In genomic region chr5:6723122-6723885, GRCh38 we compare ENCODE assay signal across 13 cellular contexts. TPM values are rescaled to one million over a fixed set of nuclear protein-coding genes. Genes with fewer than 3 reads are reported as not detected.
A peak's percentile ranks its signal among the peaks of the same experiment; 100 is the strongest.
DNase-seq lines count a peak whose midpoint lies in the region; ATAC-seq and TF ChIP-seq lines count a peak whose summit lies in the region.
"Had no signal": no experiment of that assay in that cellular context is flagged by ENCODE, and none has a peak within 500 bp of the region (broad histone marks: within the 10 kb centered on the region; RNA-seq: fewer than 3 reads in every experiment).

No MANE protein-coding gene starts in this region.

- no peak overlapping the region for H4K91ac ChIP-seq in H9 (ENCODE audit: insufficient read length, low read depth, low read length)

- WGBS in H9 (ENCODE audit: extremely low coverage, insufficient read length, low lambda C conversion rate) = no CpG with 5 or more reads among the region's 17 CpGs

- no peak overlapping the region; a peak in 1 of 22 replicates for H3K9ac ChIP-seq in BLaER1 treated with 17β-estradiol and CSF1 and Interleukin-3, amounts not matched to agents 10 nM and 100 nM
- no peak overlapping the region for H3K9ac ChIP-seq in H9 (ENCODE audit: extremely low read depth, insufficient read length, low read length)

- no peak overlapping the region for H3T11ph ChIP-seq in H9 (ENCODE audit: low read length)

- H3K9me3 Mint-ChIP-seq in H9 (no peaks in the 10 kb centered on the region), T-cell (no peaks in the 10 kb centered on the region)
- H3K9me3 Mint-ChIP-seq in central memory CD8-positive, alpha-beta T cell = no peaks in the 10 kb centered on the region
- peaks cover 0 to 5% (median 0%) of the 10 kb centered on the region in 11 donors for H3K9me3 Mint-ChIP-seq in naive thymus-derived CD4-positive, alpha-beta T cell

- peaks cover 8 to 15% (median 11%) of the 10 kb centered on the region in 3 experiments for H3K36me3 Mint-ChIP-seq in H9 (ENCODE audit: insufficient read depth in 1 of 3, low read depth in 3 of 3)
- peaks cover 22% of the 10 kb centered on the region for H3K36me3 Mint-ChIP-seq in central memory CD8-positive, alpha-beta T cell (ENCODE audit: insufficient read depth)
- H3K36me3 Mint-ChIP-seq in naive thymus-derived CD4-positive, alpha-beta T cell = peaks cover 0 to 30% (median 6%) of the 10 kb centered on the region in 5 donors
- peaks cover 19% of the 10 kb centered on the region for H3K36me3 Mint-ChIP-seq in T-cell

- H3K4me1 ChIP-seq in BLaER1 treated with 17β-estradiol and CSF1 and Interleukin-3, amounts not matched to agents 10 nM and 100 nM = peaks cover 87 to 100% (median 99%) of the 10 kb centered on the region in 10 experiments
- no peaks in the 10 kb centered on the region for H3K4me1 ChIP-seq in H9 (ENCODE audit: insufficient read depth, low read length)
- H3K4me1 ChIP-seq in naive thymus-derived CD4-positive, alpha-beta T cell (ENCODE audit: control insufficient read depth in 2 of 2, insufficient read depth in 2 of 2, low read length in 2 of 2) = peaks cover 20 to 49% of the 10 kb centered on the region in 2 donors

- H3K27me3 Mint-ChIP-seq in H9 (ENCODE audit: low read depth) (no peaks in the 10 kb centered on the region), T-cell (no peaks in the 10 kb centered on the region)
- H3K27me3 Mint-ChIP-seq in central memory CD8-positive, alpha-beta T cell = no peaks in the 10 kb centered on the region
- no peaks in the 10 kb centered on the region for H3K27me3 Mint-ChIP-seq in naive thymus-derived CD4-positive, alpha-beta T cell
- H3K27me3 Mint-ChIP-seq: activated naive CD8-positive, alpha-beta T cell had no signal

- H3K9me3 ChIP-seq in BLaER1 treated with 17β-estradiol and CSF1 and Interleukin-3, amounts not matched to agents 10 nM and 100 nM (replicated peaks in 1 of 11) = no peaks in the 10 kb centered on the region
- no peaks in the 10 kb centered on the region for H3K9me3 ChIP-seq in H9 (ENCODE audit: control insufficient read depth, low read depth, low read length)
- H3K9me3 ChIP-seq in naive thymus-derived CD4-positive, alpha-beta T cell (ENCODE audit: control insufficient read depth in 2 of 3, low read length in 3 of 3) = no peaks in the 10 kb centered on the region
- H3K9me3 ChIP-seq: heart left ventricle had no signal

- no peak overlapping the region for H2BK12ac ChIP-seq in H9 (ENCODE audit: insufficient read length, low read depth, low read length)

- ATAC-seq in central memory CD8-positive, alpha-beta T cell (replicated peaks; ENCODE audit: extremely low read depth, poor library complexity, severe bottlenecking) = no peak
- ATAC-seq in naive thymus-derived CD4-positive, alpha-beta T cell = no peak
- ATAC-seq in T-cell (replicated peaks in 1 of 4) = no peak
- no peak for ATAC-seq in HG03571 (IDR thresholded peaks at IDR 0.05; ENCODE audit: unreplicated experiment)
- ATAC-seq in GM18502 (IDR thresholded peaks at IDR 0.05; ENCODE audit: poor library complexity, unreplicated experiment) = no peak

- peaks cover 35% of the 10 kb centered on the region; the same call in 1 of the 2 replicates for H3K79me2 ChIP-seq in H9 (ENCODE audit: insufficient read depth, low read length)

- H2BK5ac ChIP-seq in H9 (ENCODE audit: insufficient read length, low read length) = no peak overlapping the region

- no peak overlapping the region for H3K4me3 ChIP-seq in BLaER1 treated with 17β-estradiol and CSF1 and Interleukin-3, amounts not matched to agents 10 nM and 100 nM
- H3K4me3 ChIP-seq in naive thymus-derived CD4-positive, alpha-beta T cell (ENCODE audit: low read length) = no peak overlapping the region

- H2AFZ ChIP-seq in H9 (ENCODE audit: low read length) = no peak overlapping the region

- H3K4ac ChIP-seq in H9 (ENCODE audit: low read depth, low read length) = no peak overlapping the region

- H3K79me1 ChIP-seq in H9 (ENCODE audit: insufficient read depth, low read depth, low read length, poor library complexity, severe bottlenecking) = no peaks in the 10 kb centered on the region

- H3K27ac Mint-ChIP-seq in H9 (peak overlapping the region; percentile 9 to 55 (median 21); a peak in 1 of 7 replicates), T-cell (peak overlapping the region in 1 of 2 donors; percentile 8)
- peak overlapping the region; percentile 41 for H3K27ac Mint-ChIP-seq in central memory CD8-positive, alpha-beta T cell (ENCODE audit: low read depth)
- H3K27ac Mint-ChIP-seq in naive thymus-derived CD4-positive, alpha-beta T cell = peak overlapping the region in 5 of 9 donors; percentile 0 to 71 (median 61)
- H3K27ac Mint-ChIP-seq: activated naive CD8-positive, alpha-beta T cell had no signal

- no peak overlapping the region for H3K18ac ChIP-seq in H9 (ENCODE audit: insufficient read length, low read depth, low read length)

- no peak overlapping the region for H3K23ac ChIP-seq in H9 (ENCODE audit: insufficient read length, low read depth, low read length)

- no peak overlapping the region for H3K56ac ChIP-seq in H9 (ENCODE audit: insufficient read length, low read depth, low read length)

- H4K5ac ChIP-seq in H9 (ENCODE audit: insufficient read length, low read depth, low read length) = no peak overlapping the region

- H4K8ac ChIP-seq in H9 (replicated peaks; ENCODE audit: insufficient read length, low read depth, low read length) = no peak overlapping the region

- intact Hi-C loops in naive thymus-derived CD4-positive, alpha-beta T cell (cut with micrococcal nuclease) = no loop called here

- H3K4me2 ChIP-seq in BLaER1 treated with 17β-estradiol and CSF1 and Interleukin-3, amounts not matched to agents 10 nM and 100 nM = peak overlapping the region; percentile 57 to 99 (median 86)
- no peak overlapping the region for H3K4me2 ChIP-seq in H9 (ENCODE audit: insufficient read depth, insufficient read length, low read length)

- no peak overlapping the region for H2BK120ac ChIP-seq in H9 (ENCODE audit: low read depth, low read length, poor library complexity, severe bottlenecking)

- H3K4me1 Mint-ChIP-seq in H9 (peaks cover 53 to 67% of the 10 kb centered on the region in 2 experiments), T-cell (peaks cover 95 to 98% (median 96%) of the 10 kb centered on the region in 3 donors)
- peaks cover 97% of the 10 kb centered on the region for H3K4me1 Mint-ChIP-seq in central memory CD8-positive, alpha-beta T cell
- peaks cover 83 to 100% (median 93%) of the 10 kb centered on the region in 7 donors for H3K4me1 Mint-ChIP-seq in naive thymus-derived CD4-positive, alpha-beta T cell

- no peaks in the 10 kb centered on the region for H3K27me3 ChIP-seq in BLaER1 treated with 17β-estradiol and CSF1 and Interleukin-3, amounts not matched to agents 10 nM and 100 nM
- no peaks in the 10 kb centered on the region for H3K27me3 ChIP-seq in H9 (ENCODE audit: insufficient read depth, low read length)
- H3K27me3 ChIP-seq in naive thymus-derived CD4-positive, alpha-beta T cell (ENCODE audit: control insufficient read depth in 2 of 2, insufficient read depth in 2 of 2, low read length in 2 of 2) = no peaks in the 10 kb centered on the region
- H3K27me3 ChIP-seq: heart left ventricle had no signal

- POLR2A ChIA-PET in naive thymus-derived CD4-positive, alpha-beta T cell (lab: Charles Lee) = interaction anchor here (1.2 to 2.2 kb wide), 3 partner anchors 11 to 1301 kb away, joined by 4 to 6 read pairs (median 5); partner anchors contain the start of genes ICE1, NSUN2 and SRD5A1
- POLR2A ChIA-PET in T-cell (lab: Charles Lee) = interaction anchor here in 1 of 2 donors (0.6 kb wide), 1 partner anchor 1229 kb away, joined by 4 read pairs; no protein-coding TSS in a partner anchor

- no peak overlapping the region for H3K27ac ChIP-seq in BLaER1 treated with 17β-estradiol and CSF1 and Interleukin-3, amounts not matched to agents 10 nM and 100 nM
- no peak overlapping the region for H3K27ac ChIP-seq in H9 (ENCODE audit: insufficient read length, low read depth, low read length)
- no peak overlapping the region for H3K27ac ChIP-seq in naive thymus-derived CD4-positive, alpha-beta T cell (ENCODE audit: low read depth, low read length)
- H3K27ac ChIP-seq: C4-2B had no signal

- H3K23me2 ChIP-seq in H9 (ENCODE audit: insufficient read length, low read depth, low read length, poor library complexity, severe bottlenecking) = no peaks in the 10 kb centered on the region

- H4K20me1 ChIP-seq in BLaER1 treated with 17β-estradiol and CSF1 and Interleukin-3, amounts not matched to agents 10 nM and 100 nM = peaks cover 97 to 100% (median 100%) of the 10 kb centered on the region in 11 experiments
- peaks cover 2% of the 10 kb centered on the region for H4K20me1 ChIP-seq in H9 (ENCODE audit: control insufficient read depth, insufficient read depth, insufficient read length)

- H2AK5ac ChIP-seq in H9 (ENCODE audit: insufficient read length, low read length) = no peak overlapping the region

- no peak overlapping the region for H3K14ac ChIP-seq in H9 (ENCODE audit: insufficient read depth, low read length)

- no peak overlapping the region for H2BK15ac ChIP-seq in H9 (ENCODE audit: low read depth, low read length)

- no peak for TF ChIP-seq CTCF in H9 (conservative IDR thresholded peaks at IDR 0.05)

- H3K4me3 Mint-ChIP-seq in H9 = no peak overlapping the region; a peak in 1 of 5 replicates
- no peak overlapping the region for H3K4me3 Mint-ChIP-seq in central memory CD8-positive, alpha-beta T cell
- H3K4me3 Mint-ChIP-seq in naive thymus-derived CD4-positive, alpha-beta T cell = peak overlapping the region in 4 of 10 donors; percentile 26 to 53 (median 33)
- peak overlapping the region in 1 of 3 donors; percentile 50 for H3K4me3 Mint-ChIP-seq in T-cell
- H3K4me3 Mint-ChIP-seq: activated naive CD8-positive, alpha-beta T cell had no signal

- CTCF ChIA-PET in naive thymus-derived CD4-positive, alpha-beta T cell (lab: Charles Lee) = no interaction called here
- CTCF ChIA-PET in T-cell (lab: Charles Lee) = no interaction called here

- DNase-seq in H9 (no peak), RPMI8226 (no peak), T-cell (no peak)
- DNase-seq in central memory CD8-positive, alpha-beta T cell (ENCODE audit: low spot score in 2 of 2) = no peak
- DNase-seq in naive thymus-derived CD4-positive, alpha-beta T cell = no peak
- DNase-seq: caudate nucleus, heart left ventricle, NCI-H1092 had no signal

- no peak overlapping the region for H2BK20ac ChIP-seq in H9 (ENCODE audit: low read depth, low read length, poor library complexity, severe bottlenecking)

- peaks cover 13 to 56% (median 35%) of the 10 kb centered on the region in 11 experiments; a peak in 20 of 22 replicates for H3K36me3 ChIP-seq in BLaER1 treated with 17β-estradiol and CSF1 and Interleukin-3, amounts not matched to agents 10 nM and 100 nM
- peaks cover 0 to 21% (median 3%) of the 10 kb centered on the region in 3 experiments for H3K36me3 ChIP-seq in naive thymus-derived CD4-positive, alpha-beta T cell (ENCODE audit: control insufficient read depth in 2 of 3, insufficient read depth in 3 of 3, low read length in 3 of 3)

RNA-seq across cellular contexts. Expression of gene TENT4A, which starts 10.1 kb away (rescaled TPM):
- total RNA-seq in H9 (2021) (25.6 and 25.7 TPM in 2 replicates), T-cell (10 to 100 TPM; 42.7 to 62.9 (median 45.6) TPM)
- 10 to 100 TPM; 34.9 to 61.4 (median 52.2) TPM for total RNA-seq in naive thymus-derived CD4-positive, alpha-beta T cell
- 1 to 10 TPM; 1.6 to 2.2 TPM for polyA plus RNA-seq in naive thymus-derived CD4-positive, alpha-beta T cell
